ENCODE assay signal across 20 cellular contexts in genomic region chr16:87715658-87716057, GRCh38. TPM values are rescaled to one million over a fixed set of nuclear protein-coding genes. Genes with fewer than 3 reads are reported as not detected.
A peak's percentile ranks its signal among the peaks of the same experiment; 100 is the strongest.
DNase-seq lines count a peak whose midpoint lies in the region; ATAC-seq lines count a peak whose summit lies in the region.
"Had no signal": no experiment of that assay in that cellular context is flagged by ENCODE, and none has a peak within 500 bp of the region (broad histone marks: within the 10 kb centered on the region; RNA-seq: fewer than 3 reads in every experiment).

No MANE protein-coding gene starts in this region.

- H3K9me3 Mint-ChIP-seq in T-helper 2 cell treated with Interferon-gamma antibody and Interleukin-4, amounts not matched to agents 5 μg/mL and 100 μg/mL, for 36 hours = no peaks in the 10 kb centered on the region
- H3K9me3 Mint-ChIP-seq in activated naive CD4-positive, alpha-beta T cell treated with anti-CD3 and anti-CD28 coated beads, Interleukin-2, amount 50 U/mL, for 72 hours = no peaks in the 10 kb centered on the region
- H3K9me3 Mint-ChIP-seq: neural crest cell had no signal

- no peaks in the 10 kb centered on the region for H3K27me3 Mint-ChIP-seq in T-helper 2 cell treated with Interferon-gamma antibody and Interleukin-4, amounts not matched to agents 5 μg/mL and 100 μg/mL, for 36 hours (ENCODE audit: low read depth)

- peaks cover 26% of the 10 kb centered on the region for H3K36me3 Mint-ChIP-seq in T-helper 2 cell treated with Interferon-gamma antibody and Interleukin-4, amounts not matched to agents 5 μg/mL and 100 μg/mL, for 36 hours (ENCODE audit: low read depth)
- peaks cover 12 to 17% of the 10 kb centered on the region in 2 donors for H3K36me3 Mint-ChIP-seq in activated naive CD4-positive, alpha-beta T cell treated with anti-CD3 and anti-CD28 coated beads, Interleukin-2, amount 50 U/mL, for 72 hours

- no peak for DNase-seq in T-helper 2 cell treated with Interferon-gamma antibody and Interleukin-4, amounts not matched to agents 5 μg/mL and 100 μg/mL, for 36 hours (ENCODE audit: low spot score)
- DNase-seq in T-helper 2 cell (no peak), EH (ENCODE audit: low read depth) (peak; percentile 20), myocyte (ENCODE audit: low read depth) (peak; percentile 10), NCI-H1092 (lab: John Stamatoyannopoulos, UW) (no peak), cerebellum (ENCODE audit: low spot score) (no peak)
- no peak for DNase-seq in activated naive CD4-positive, alpha-beta T cell treated with anti-CD3 and anti-CD28 coated beads, Interleukin-2, amount 50 U/mL, for 72 hours (ENCODE audit: low spot score in 2 of 2)
- DNase-seq: activated CD4-positive, alpha-beta T cell treated with anti-CD3 and anti-CD28 coated beads, Interleukin-2, amount 50 U/mL, for 1 hour; amniotic stem cell; BE2C; DMS 273 treated with DMSO at 0.1 percent for 48 hours; endodermal cell; hippocampal formation; MG63; NCI-H226; Peyer's patch; SK-N-SH; stimulated activated CD4-positive, alpha-beta T cell treated with anti-CD3 and anti-CD28 coated beads, Interleukin-4, amount 100 ng/mL, for 4 hours had no signal

- peaks cover 10% of the 10 kb centered on the region for H3K4me1 Mint-ChIP-seq in T-helper 2 cell treated with Interferon-gamma antibody and Interleukin-4, amounts not matched to agents 5 μg/mL and 100 μg/mL, for 36 hours (ENCODE audit: low read depth)
- H3K4me1 Mint-ChIP-seq: endodermal cell, neural crest cell had no signal

- ATAC-seq in activated naive CD4-positive, alpha-beta T cell treated with anti-CD3 and anti-CD28 coated beads, Interleukin-2, amount 50 U/mL, for 72 hours = no peak
- no peak for ATAC-seq in HG02642 (IDR thresholded peaks at IDR 0.05; ENCODE audit: poor library complexity, unreplicated experiment)

- peak overlapping the region; percentile 11 for H3K27ac Mint-ChIP-seq in T-helper 2 cell treated with Interferon-gamma antibody and Interleukin-4, amounts not matched to agents 5 μg/mL and 100 μg/mL, for 36 hours
- peak overlapping the region; percentile 10 to 82 for H3K27ac Mint-ChIP-seq in activated naive CD4-positive, alpha-beta T cell treated with anti-CD3 and anti-CD28 coated beads, Interleukin-2, amount 50 U/mL, for 72 hours
- H3K27ac Mint-ChIP-seq: endodermal cell had no signal

- no peak overlapping the region for H3K4me3 Mint-ChIP-seq in T-helper 2 cell treated with Interferon-gamma antibody and Interleukin-4, amounts not matched to agents 5 μg/mL and 100 μg/mL, for 36 hours
- H3K4me3 Mint-ChIP-seq: endodermal cell, neural crest cell had no signal

RNA-seq across cellular contexts. Expression of gene KLHDC4, which starts 50.1 kb away (rescaled TPM):
- 100 to 1,000 TPM in 1 of 2 donors, 10 to 100 TPM in 1; 75.4 to 114 TPM for total RNA-seq in activated naive CD4-positive, alpha-beta T cell treated with anti-CD3 and anti-CD28 coated beads, Interleukin-2, amount 50 U/mL, for 72 hours
- total RNA-seq in myocyte = 24.4 and 27.1 TPM in 2 replicates
- polyA plus RNA-seq in myocyte (2012) = 28.0 TPM
- 36.7 TPM for total RNA-seq in cerebellum

Comparison
In these comparisons a context has a peak if more than half of its experiments do, and no peak if none do; other contexts are left out.
1. DNase-seq: peak in EH (single experiment) and myocyte (single experiment); none in T-helper 2 cell treated with Interferon-gamma antibody and Interleukin-4, amounts not matched to agents 5 μg/mL and 100 μg/mL, for 36 hours (single experiment), T-helper 2 cell (0 of 5), activated naive CD4-positive, alpha-beta T cell treated with anti-CD3 and anti-CD28 coated beads, Interleukin-2, amount 50 U/mL, for 72 hours (0 of 2), NCI-H1092 (single experiment) and cerebellum (single experiment).